ENCODE assay signal across 17 cellular contexts in genomic region chr2:134665729-134666506, GRCh38. TPM values are rescaled to one million over a fixed set of nuclear protein-coding genes. Genes with fewer than 3 reads are reported as not detected.
DNase-seq lines count a peak whose midpoint lies in the region; ATAC-seq and TF ChIP-seq lines count a peak whose summit lies in the region.
"Had no signal": no experiment of that assay in that cellular context is flagged by ENCODE, and none has a peak within 500 bp of the region (broad histone marks: within the 10 kb centered on the region; RNA-seq: fewer than 3 reads in every experiment).

No MANE protein-coding gene starts in this region.

- DNase-seq in activated CD4-positive, alpha-beta T cell treated with anti-CD3 and anti-CD28 coated beads, Interleukin-2, amount 10 ng/mL, durations not matched to agents 24 days and 14 days = peak; percentile 51
- DNase-seq in activated CD4-positive, alpha-beta T cell treated with anti-CD3 and anti-CD28 coated beads for 4 hours = no peak
- peak; percentile 78 for DNase-seq in Jurkat, Clone E6-1 (ENCODE audit: low read depth, low spot score)
- DNase-seq in T-helper 17 cell (no peak), RKO (ENCODE audit: low spot score) (no peak), trophoblast cell (no peak), osteoblast (ENCODE audit: insufficient read length, low spot score, missing footprints) (no peak)
- no peak for DNase-seq in natural killer cell treated with Interleukin-12 subunit alpha and Interleukin-12 subunit beta and Interleukin-15 and Interleukin-18, amount 100 ng/mL, for 72 hours (ENCODE audit: low spot score)
- DNase-seq: KBM-7, NCI-H1048, NCI-H510A, OCI-M1, SW 1271 had no signal

- H4K91ac ChIP-seq in trophoblast cell (ENCODE audit: low read depth, low read length) = no peak overlapping the region

- no peak overlapping the region for H3K4me3 ChIP-seq in Jurkat, Clone E6-1 (ENCODE audit: low read length)
- H3K4me3 ChIP-seq in trophoblast cell (ENCODE audit: low read depth, low read length) = no peak overlapping the region
- no peak overlapping the region for H3K4me3 ChIP-seq in osteoblast (ENCODE audit: insufficient read depth, low read length)
- H3K4me3 ChIP-seq: SJSA1 had no signal

- no peak overlapping the region for H2BK5ac ChIP-seq in trophoblast cell (ENCODE audit: low read depth, low read length, poor library complexity)

- no peak overlapping the region for H4K8ac ChIP-seq in trophoblast cell (ENCODE audit: low read depth, low read length)

- peaks cover 44% of the 10 kb centered on the region for H3K27me3 Mint-ChIP-seq in activated CD4-positive, alpha-beta T cell treated with anti-CD3 and anti-CD28 coated beads, Interleukin-2, amount 10 ng/mL, durations not matched to agents 24 days and 14 days
- no peaks in the 10 kb centered on the region for H3K27me3 Mint-ChIP-seq in T-helper 17 cell
- no peaks in the 10 kb centered on the region for H3K27me3 Mint-ChIP-seq in natural killer cell treated with Interleukin-12 subunit alpha and Interleukin-12 subunit beta and Interleukin-15 and Interleukin-18, amount 100 ng/mL, for 72 hours

- H2AFZ ChIP-seq in trophoblast cell (ENCODE audit: insufficient read depth, low read length, poor library complexity) (no peak overlapping the region), osteoblast (ENCODE audit: low read length) (no peak overlapping the region)

- H3K79me2 ChIP-seq in trophoblast cell (ENCODE audit: control insufficient read depth, insufficient read depth, low read length, poor library complexity) (no peaks in the 10 kb centered on the region), osteoblast (ENCODE audit: insufficient read depth, low read length) (no peaks in the 10 kb centered on the region)

- H2BK12ac ChIP-seq in trophoblast cell (ENCODE audit: low read length) = no peak overlapping the region

- no peaks in the 10 kb centered on the region for H3K79me1 ChIP-seq in trophoblast cell (ENCODE audit: low read length)

- H3K9me3 ChIP-seq in T-helper 17 cell (ENCODE audit: control insufficient read depth, low read length, poor library complexity, severe bottlenecking) (no peaks in the 10 kb centered on the region), trophoblast cell (ENCODE audit: insufficient read depth, low read depth, low read length) (peaks cover 2% of the 10 kb centered on the region), osteoblast (ENCODE audit: low read depth, low read length) (no peaks in the 10 kb centered on the region)
- H3K9me3 ChIP-seq: SJSA1 had no signal

- intact Hi-C loops in activated CD4-positive, alpha-beta T cell treated with anti-CD3 and anti-CD28 coated beads, Interleukin-2, amount 10 ng/mL, durations not matched to agents 24 days and 14 days (cut with micrococcal nuclease) = loop anchor here (5.0 kb wide), 1 partner anchor 251 kb away; the partner anchor contains the start of gene CCNT2

- H4K12ac ChIP-seq in trophoblast cell (ENCODE audit: low read depth, low read length) = no peak overlapping the region

- H3K4me1 Mint-ChIP-seq in activated CD4-positive, alpha-beta T cell treated with anti-CD3 and anti-CD28 coated beads, Interleukin-2, amount 10 ng/mL, durations not matched to agents 24 days and 14 days = peaks cover 48% of the 10 kb centered on the region
- peaks cover 64% of the 10 kb centered on the region for H3K4me1 Mint-ChIP-seq in T-helper 17 cell
- H3K4me1 Mint-ChIP-seq in natural killer cell treated with Interleukin-12 subunit alpha and Interleukin-12 subunit beta and Interleukin-15 and Interleukin-18, amount 100 ng/mL, for 72 hours (ENCODE audit: low read depth in 2 of 2) = peaks cover 71 to 72% of the 10 kb centered on the region in 2 donors

- H3K9ac ChIP-seq in trophoblast cell (ENCODE audit: low read length) = no peak overlapping the region

- H2BK120ac ChIP-seq in trophoblast cell (ENCODE audit: insufficient read depth, low read length, poor library complexity) = no peak overlapping the region

- H3K27ac Mint-ChIP-seq in activated CD4-positive, alpha-beta T cell treated with anti-CD3 and anti-CD28 coated beads, Interleukin-2, amount 10 ng/mL, durations not matched to agents 24 days and 14 days = no peak overlapping the region
- peak overlapping the region; percentile 99 for H3K27ac Mint-ChIP-seq in T-helper 17 cell
- H3K27ac Mint-ChIP-seq in natural killer cell treated with Interleukin-12 subunit alpha and Interleukin-12 subunit beta and Interleukin-15 and Interleukin-18, amount 100 ng/mL, for 72 hours = peak overlapping the region; percentile 71 to 85
- H3K27ac Mint-ChIP-seq: CD14-positive monocyte had no signal

- H3K4me2 ChIP-seq in trophoblast cell (ENCODE audit: low read length) = no peak overlapping the region
- H3K4me2 ChIP-seq in osteoblast (ENCODE audit: insufficient read depth, low read length) = no peak overlapping the region

- no peak overlapping the region for H2AK5ac ChIP-seq in trophoblast cell (ENCODE audit: low read length)

- no CpG with 5 or more reads among the region's 7 CpGs for WGBS in trophoblast cell (ENCODE audit: extremely low coverage, insufficient coverage, insufficient read length)

- no peak overlapping the region for H3K18ac ChIP-seq in trophoblast cell (ENCODE audit: low read length)

- H4K20me1 ChIP-seq in osteoblast (ENCODE audit: insufficient read depth, low read length) = no peaks in the 10 kb centered on the region

- no peak for TF ChIP-seq CTCF in osteoblast (IDR thresholded peaks at IDR 0.05; ENCODE audit: extremely low read depth, low read depth, low read length)

- H3K4me1 ChIP-seq in trophoblast cell (ENCODE audit: control insufficient read depth in 1 of 2, insufficient read depth in 2 of 2, low read length in 2 of 2) = no peaks in the 10 kb centered on the region
- H3K4me1 ChIP-seq in osteoblast (ENCODE audit: insufficient read depth, low read length) = no peaks in the 10 kb centered on the region
- H3K4me1 ChIP-seq: SJSA1 had no signal

- H3K9me3 Mint-ChIP-seq in activated CD4-positive, alpha-beta T cell treated with anti-CD3 and anti-CD28 coated beads, Interleukin-2, amount 10 ng/mL, durations not matched to agents 24 days and 14 days = no peaks in the 10 kb centered on the region
- no peaks in the 10 kb centered on the region for H3K9me3 Mint-ChIP-seq in natural killer cell treated with Interleukin-12 subunit alpha and Interleukin-12 subunit beta and Interleukin-15 and Interleukin-18, amount 100 ng/mL, for 72 hours

- no peak overlapping the region for H3K14ac ChIP-seq in trophoblast cell (ENCODE audit: low read length)

- H3K23ac ChIP-seq in trophoblast cell (ENCODE audit: low read length) = no peak overlapping the region

- no peak for ATAC-seq in T-helper 17 cell
- peak in 1 of 2 donors; percentile 26 for ATAC-seq in natural killer cell treated with Interleukin-12 subunit alpha and Interleukin-12 subunit beta and Interleukin-15 and Interleukin-18, amount 100 ng/mL, for 72 hours

- H3K4ac ChIP-seq in trophoblast cell (ENCODE audit: low read depth, low read length) = no peak overlapping the region

- H3K36me3 ChIP-seq in trophoblast cell (ENCODE audit: control insufficient read depth in 1 of 2, insufficient read depth in 2 of 2, low read length in 2 of 2) (no peaks in the 10 kb centered on the region), osteoblast (ENCODE audit: insufficient read depth, low read length) (no peaks in the 10 kb centered on the region)
- H3K36me3 ChIP-seq: SJSA1 had no signal

- no peak overlapping the region for H3K4me3 Mint-ChIP-seq in activated CD4-positive, alpha-beta T cell treated with anti-CD3 and anti-CD28 coated beads, Interleukin-2, amount 10 ng/mL, durations not matched to agents 24 days and 14 days
- peak overlapping the region; percentile 70 for H3K4me3 Mint-ChIP-seq in T-helper 17 cell
- peak overlapping the region; percentile 76 for H3K4me3 Mint-ChIP-seq in natural killer cell treated with Interleukin-12 subunit alpha and Interleukin-12 subunit beta and Interleukin-15 and Interleukin-18, amount 100 ng/mL, for 72 hours
- H3K4me3 Mint-ChIP-seq: CD14-positive monocyte had no signal

- peaks cover 2% of the 10 kb centered on the region for H3K36me3 Mint-ChIP-seq in activated CD4-positive, alpha-beta T cell treated with anti-CD3 and anti-CD28 coated beads, Interleukin-2, amount 10 ng/mL, durations not matched to agents 24 days and 14 days (ENCODE audit: low read depth)
- peaks cover 2% of the 10 kb centered on the region for H3K36me3 Mint-ChIP-seq in T-helper 17 cell (ENCODE audit: low read depth)
- no peaks in the 10 kb centered on the region for H3K36me3 Mint-ChIP-seq in natural killer cell treated with Interleukin-12 subunit alpha and Interleukin-12 subunit beta and Interleukin-15 and Interleukin-18, amount 100 ng/mL, for 72 hours
- H3K36me3 Mint-ChIP-seq: CD14-positive monocyte had no signal

- H3K27ac ChIP-seq in trophoblast cell (ENCODE audit: low read depth, low read length) (no peak overlapping the region), osteoblast (ENCODE audit: low read depth, low read length) (no peak overlapping the region)
- H3K27ac ChIP-seq: RWPE1, SJSA1 had no signal

- H3K27me3 ChIP-seq in trophoblast cell (ENCODE audit: insufficient read depth, low read length) (no peaks in the 10 kb centered on the region), osteoblast (ENCODE audit: insufficient read depth, low read length) (no peaks in the 10 kb centered on the region)
- H3K27me3 ChIP-seq: SJSA1 had no signal

RNA-seq across cellular contexts. Expression of gene TMEM163, which starts 52.9 kb away (rescaled TPM):
- total RNA-seq in activated CD4-positive, alpha-beta T cell treated with anti-CD3 and anti-CD28 coated beads, Interleukin-2, amount 10 ng/mL, durations not matched to agents 24 days and 14 days = 0.23 TPM in 1 of 2 replicates, not detected in the other
- polyA plus RNA-seq in Jurkat, Clone E6-1 (2012; ENCODE audit: insufficient read depth, insufficient read length) = 0.61 TPM
- total RNA-seq in T-helper 17 cell (1 to 10 TPM in 1 of 2 donors, under 1 TPM in 1; 0.57 to 1.3 TPM), osteoblast (under 0.01 TPM in 1 of 2 replicates, not detected in the other)
- total RNA-seq in natural killer cell treated with Interleukin-12 subunit alpha and Interleukin-12 subunit beta and Interleukin-15 and Interleukin-18, amount 100 ng/mL, for 72 hours = 1 to 10 TPM in 1 of 2 donors, under 1 TPM in 1; 0.93 to 2.6 TPM
- polyA plus RNA-seq in trophoblast cell (2013) = 0.36 and 0.41 TPM in 2 replicates
- total RNA-seq: M059J, SJSA1 had no signal
- polyA plus RNA-seq: CD14-positive monocyte had no signal

Comparison
In these comparisons a context has a peak if more than half of its experiments do, and no peak if none do; other contexts are left out.
1. DNase-seq: peak in activated CD4-positive, alpha-beta T cell treated with anti-CD3 and anti-CD28 coated beads, Interleukin-2, amount 10 ng/mL, durations not matched to agents 24 days and 14 days (single experiment) and Jurkat, Clone E6-1 (single experiment); none in activated CD4-positive, alpha-beta T cell treated with anti-CD3 and anti-CD28 coated beads for 4 hours (0 of 2), T-helper 17 cell (0 of 3), natural killer cell treated with Interleukin-12 subunit alpha and Interleukin-12 subunit beta and Interleukin-15 and Interleukin-18, amount 100 ng/mL, for 72 hours (single experiment), RKO (single experiment), trophoblast cell (0 of 2) and osteoblast (single experiment).